ENCODE assay signal across 27 cellular contexts in genomic region chr11:113316251-113316650, GRCh38. TPM values are rescaled to one million over a fixed set of nuclear protein-coding genes. Genes with fewer than 3 reads are reported as not detected.
DNase-seq lines count a peak whose midpoint lies in the region; ATAC-seq and TF ChIP-seq lines count a peak whose summit lies in the region.
"Had no signal": no experiment of that assay in that cellular context is flagged by ENCODE, and none has a peak within 500 bp of the region (broad histone marks: within the 10 kb centered on the region; RNA-seq: fewer than 3 reads in every experiment).

No MANE protein-coding gene starts in this region.

- no peaks in the 10 kb centered on the region for H3K9me3 Mint-ChIP-seq in activated naive CD4-positive, alpha-beta T cell treated with anti-CD3 and anti-CD28 coated beads, Interleukin-2, amount 50 U/mL, for 24 hours
- peaks cover 0 to 10% of the 10 kb centered on the region in 2 donors for H3K9me3 Mint-ChIP-seq in activated naive CD4-positive, alpha-beta T cell treated with anti-CD3 and anti-CD28 coated beads, Interleukin-2, amount 50 U/mL, for 72 hours
- peaks cover 0 to 4% (median 0%) of the 10 kb centered on the region in 11 donors for H3K9me3 Mint-ChIP-seq in naive thymus-derived CD4-positive, alpha-beta T cell
- peaks cover 15% of the 10 kb centered on the region for H3K9me3 Mint-ChIP-seq in type B pancreatic cell
- H3K9me3 Mint-ChIP-seq: activated naive CD8-positive, alpha-beta T cell treated with anti-CD3 and anti-CD28 coated beads, Interleukin-2, amount 10 ng/mL, durations not matched to agents 7 days and 5 days; HFFc6 had no signal

- peaks cover 21% of the 10 kb centered on the region for H3K36me3 Mint-ChIP-seq in activated naive CD4-positive, alpha-beta T cell treated with anti-CD3 and anti-CD28 coated beads, Interleukin-2, amount 50 U/mL, for 24 hours
- peaks cover 24 to 29% of the 10 kb centered on the region in 2 donors for H3K36me3 Mint-ChIP-seq in activated naive CD4-positive, alpha-beta T cell treated with anti-CD3 and anti-CD28 coated beads, Interleukin-2, amount 50 U/mL, for 72 hours
- H3K36me3 Mint-ChIP-seq in naive thymus-derived CD4-positive, alpha-beta T cell: peaks cover 4 to 44% (median 36%) of the 10 kb centered on the region in 5 donors
- H3K36me3 Mint-ChIP-seq in type B pancreatic cell: peaks cover 34% of the 10 kb centered on the region

- H3K4me1 Mint-ChIP-seq in activated naive CD4-positive, alpha-beta T cell treated with anti-CD3 and anti-CD28 coated beads, Interleukin-2, amount 50 U/mL, for 24 hours: peaks cover 52% of the 10 kb centered on the region
- peaks cover 18 to 64% (median 51%) of the 10 kb centered on the region in 7 donors for H3K4me1 Mint-ChIP-seq in naive thymus-derived CD4-positive, alpha-beta T cell
- H3K4me1 Mint-ChIP-seq in type B pancreatic cell (ENCODE audit: unreplicated experiment): peaks cover 27% of the 10 kb centered on the region

- POLR2A ChIA-PET in naive thymus-derived CD4-positive, alpha-beta T cell (lab: Charles Lee): interaction anchor here (0.7 kb wide), 1 partner anchor 56 kb away, joined by 3 read pairs; no protein-coding TSS in a partner anchor

- H3K4me3 Mint-ChIP-seq in activated naive CD4-positive, alpha-beta T cell treated with anti-CD3 and anti-CD28 coated beads, Interleukin-2, amount 50 U/mL, for 24 hours: no peak overlapping the region
- peak overlapping the region in 3 of 10 donors; percentile 8 to 91 (median 90) for H3K4me3 Mint-ChIP-seq in naive thymus-derived CD4-positive, alpha-beta T cell
- peak overlapping the region; percentile 12 for H3K4me3 Mint-ChIP-seq in type B pancreatic cell

- H4K20me1 ChIP-seq in mammary epithelial cell (ENCODE audit: insufficient read depth, low read length): no peaks in the 10 kb centered on the region

- H3K9me3 ChIP-seq in mammary epithelial cell (replicated peaks; ENCODE audit: insufficient read depth, low read length): no peaks in the 10 kb centered on the region
- H3K9me3 ChIP-seq in naive thymus-derived CD4-positive, alpha-beta T cell (ENCODE audit: control insufficient read depth in 2 of 3, low read length in 3 of 3): no peaks in the 10 kb centered on the region
- peaks cover 0 to 4% (median 0%) of the 10 kb centered on the region in 3 donors for H3K9me3 ChIP-seq in gastroesophageal sphincter
- H3K9me3 ChIP-seq: left lung had no signal

- CTCF ChIA-PET in mammary epithelial cell (lab: Charles Lee; ENCODE audit: low non-redundant PET): no interaction called here
- CTCF ChIA-PET in naive thymus-derived CD4-positive, alpha-beta T cell (lab: Charles Lee): no interaction called here

- H3K27ac ChIP-seq in mammary epithelial cell (ENCODE audit: insufficient read depth, low read depth, low read length) (peak overlapping the region; percentile 95), gastroesophageal sphincter (peak overlapping the region in 2 of 4 donors; percentile 88 to 89)
- no peak overlapping the region for H3K27ac ChIP-seq in naive thymus-derived CD4-positive, alpha-beta T cell (ENCODE audit: low read depth, low read length)
- H3K27ac ChIP-seq: GM23248, hepatocyte, left lung had no signal

- intact Hi-C loops in mammary epithelial cell (cut with micrococcal nuclease): loop anchor here (10.0 kb wide), 1 partner anchor 849 kb away; no protein-coding TSS in a partner anchor
- intact Hi-C loops in naive thymus-derived CD4-positive, alpha-beta T cell (cut with micrococcal nuclease): loop anchor here (5.0 to 10.0 kb wide), 5 partner anchors 1031 to 1939 kb away; partner anchors contain the start of genes C11orf71 (in 1 of the 2), DLAT (in 1 of the 2), POU2AF1 (in 1 of the 2) and RBM7 (in 1 of the 2)

- peak overlapping the region; percentile 98 for H3K9ac ChIP-seq in mammary epithelial cell (ENCODE audit: insufficient read depth, low read length)
- H3K9ac ChIP-seq: GM23248 had no signal

- WGBS in mammary epithelial cell (ENCODE audit: low coverage, missing lambda C conversion rate): 0% methylated on average over 1 of the region's 1 CpG
- 56 to 64% methylated on average over 1 of the region's 1 CpG for WGBS in gastroesophageal sphincter (ENCODE audit: low coverage in 1 of 2), 2 donors

- H3K4me3 ChIP-seq in mammary epithelial cell (replicated peaks in 1 of 3; ENCODE audit: insufficient read depth in 1 of 3, low read depth in 2 of 3, low read length in 3 of 3): no peak overlapping the region
- no peak overlapping the region for H3K4me3 ChIP-seq in naive thymus-derived CD4-positive, alpha-beta T cell (ENCODE audit: low read length)
- H3K4me3 ChIP-seq in gastroesophageal sphincter: no peak overlapping the region
- H3K4me3 ChIP-seq: GM23248, hepatocyte, tibial nerve had no signal

- H3K4me1 ChIP-seq in mammary epithelial cell (ENCODE audit: insufficient read depth, low read length): peaks cover 35% of the 10 kb centered on the region
- H3K4me1 ChIP-seq in naive thymus-derived CD4-positive, alpha-beta T cell (ENCODE audit: control insufficient read depth in 2 of 2, insufficient read depth in 2 of 2, low read length in 2 of 2): peaks cover 10 to 16% of the 10 kb centered on the region in 2 donors
- peaks cover 3 to 28% (median 7%) of the 10 kb centered on the region in 3 donors for H3K4me1 ChIP-seq in gastroesophageal sphincter

- no peaks in the 10 kb centered on the region for H3K27me3 Mint-ChIP-seq in activated naive CD4-positive, alpha-beta T cell treated with anti-CD3 and anti-CD28 coated beads, Interleukin-2, amount 50 U/mL, for 24 hours
- H3K27me3 Mint-ChIP-seq in naive thymus-derived CD4-positive, alpha-beta T cell: no peaks in the 10 kb centered on the region
- H3K27me3 Mint-ChIP-seq in type B pancreatic cell: no peaks in the 10 kb centered on the region
- H3K27me3 Mint-ChIP-seq: activated naive CD8-positive, alpha-beta T cell treated with anti-CD3 and anti-CD28 coated beads, Interleukin-2, amount 10 ng/mL, durations not matched to agents 7 days and 5 days; stimulated activated naive CD8-positive, alpha-beta T cell treated with anti-CD3 and anti-CD28 coated beads, Interleukin-15, amount 100 ng/mL, for 72 hours had no signal

- H3K4me2 ChIP-seq in mammary epithelial cell (ENCODE audit: insufficient read depth, low read depth, low read length): peak overlapping the region; percentile 91

- TF ChIP-seq CTCF in mammary epithelial cell (conservative IDR thresholded peaks at IDR 0.05 in 1 of 2, IDR thresholded peaks at IDR 0.05 in 1 of 2; ENCODE audit: extremely low read depth in 1 of 2, insufficient read depth in 1 of 2, low read depth in 1 of 2, low read length in 2 of 2) (no peak), type B pancreatic cell (conservative IDR thresholded peaks at IDR 0.05) (no peak), gastroesophageal sphincter (IDR thresholded peaks at IDR 0.05) (no peak)

- dilution Hi-C loops in mammary epithelial cell (cut with HindIII; ENCODE audit: low sequenced_read_pairs): loop anchor here (5.0 kb wide), 2 partner anchors 101 to 196 kb away; no protein-coding TSS in a partner anchor

- peaks cover 21% of the 10 kb centered on the region for H3K79me2 ChIP-seq in mammary epithelial cell (ENCODE audit: insufficient read depth, low read length)

- ATAC-seq in activated naive CD4-positive, alpha-beta T cell treated with anti-CD3 and anti-CD28 coated beads, Interleukin-2, amount 50 U/mL, for 72 hours: no peak
- ATAC-seq in naive thymus-derived CD4-positive, alpha-beta T cell: no peak
- no peak for ATAC-seq in HG03135 (IDR thresholded peaks at IDR 0.05; ENCODE audit: unreplicated experiment)
- ATAC-seq in gastroesophageal sphincter: no peak
- ATAC-seq: foreskin keratinocyte; left lung; Right ventricle myocardium inferior; stimulated activated naive CD8-positive, alpha-beta T cell treated with anti-CD3 and anti-CD28 coated beads, Interleukin-15, amount 100 ng/mL, for 72 hours; WTC11 had no signal

- no peak for TF ChIP-seq EP300 in gastroesophageal sphincter (IDR thresholded peaks at IDR 0.05)

- DNase-seq in activated naive CD4-positive, alpha-beta T cell treated with anti-CD3 and anti-CD28 coated beads, Interleukin-2, amount 50 U/mL, for 72 hours (ENCODE audit: low spot score in 2 of 2): no peak
- DNase-seq in mammary epithelial cell (peak; percentile 49), type B pancreatic cell (ENCODE audit: extremely low spot score, unreplicated experiment) (no peak)
- DNase-seq in naive thymus-derived CD4-positive, alpha-beta T cell: no peak
- no peak for DNase-seq in activated T-cell treated with anti-CD3 and anti-CD28 coated beads, Interleukin-2, amount 50 U/mL, for 48 hours
- DNase-seq: 8988T; activated CD4-positive, alpha-beta T cell treated with anti-CD3 and anti-CD28 coated beads, Interleukin-2, amount 50 U/mL, for 1 hour; activated naive CD8-positive, alpha-beta T cell treated with anti-CD3 and anti-CD28 coated beads, Interleukin-2, amount 10 ng/mL, durations not matched to agents 7 days and 5 days; erythroblast; GM23248; HFFc6; Kasumi-1; left lung; midbrain; NCI-H1048; NCI-H1930; posterior cingulate gyrus; stimulated activated naive CD8-positive, alpha-beta T cell treated with anti-CD3 and anti-CD28 coated beads, Interleukin-15, amount 100 ng/mL, for 72 hours; T-helper 9 cell had no signal

- H2AFZ ChIP-seq in mammary epithelial cell (ENCODE audit: low read depth, low read length): no peak overlapping the region
- H2AFZ ChIP-seq: GM23248, hepatocyte had no signal

- in situ Hi-C loops in mammary epithelial cell (cut with MboI; ENCODE audit: low sequenced_read_pairs in 2 of 2): loop anchor here in 1 of 2 donors (10.0 kb wide), 1 partner anchor 69 kb away; the partner anchor contains the start of gene ANKK1

- no TSS peak for BruUV-seq in mammary epithelial cell (replicated peaks; lab: Mats Ljungman, UMichigan)

- H3K36me3 ChIP-seq in mammary epithelial cell (ENCODE audit: insufficient read depth, low read length): peaks cover 9% of the 10 kb centered on the region
- H3K36me3 ChIP-seq in naive thymus-derived CD4-positive, alpha-beta T cell (ENCODE audit: control insufficient read depth in 2 of 3, insufficient read depth in 3 of 3, low read length in 3 of 3): peaks cover 0 to 7% (median 0%) of the 10 kb centered on the region in 3 experiments
- peaks cover 0 to 39% of the 10 kb centered on the region in 2 donors for H3K36me3 ChIP-seq in gastroesophageal sphincter

- no peak for TF ChIP-seq POLR2A in gastroesophageal sphincter (IDR thresholded peaks at IDR 0.05)

- peak overlapping the region; percentile 38 for H3K27ac Mint-ChIP-seq in activated naive CD4-positive, alpha-beta T cell treated with anti-CD3 and anti-CD28 coated beads, Interleukin-2, amount 50 U/mL, for 24 hours
- no peak overlapping the region for H3K27ac Mint-ChIP-seq in activated naive CD4-positive, alpha-beta T cell treated with anti-CD3 and anti-CD28 coated beads, Interleukin-2, amount 50 U/mL, for 72 hours
- H3K27ac Mint-ChIP-seq in naive thymus-derived CD4-positive, alpha-beta T cell: peak overlapping the region in 5 of 9 donors; percentile 37 to 94 (median 91)
- H3K27ac Mint-ChIP-seq in type B pancreatic cell: no peak overlapping the region
- H3K27ac Mint-ChIP-seq: activated naive CD8-positive, alpha-beta T cell treated with anti-CD3 and anti-CD28 coated beads, Interleukin-2, amount 10 ng/mL, durations not matched to agents 7 days and 5 days; stimulated activated naive CD8-positive, alpha-beta T cell treated with anti-CD3 and anti-CD28 coated beads, Interleukin-15, amount 100 ng/mL, for 72 hours; WTC11 had no signal

- no peaks in the 10 kb centered on the region for H3K27me3 ChIP-seq in mammary epithelial cell (ENCODE audit: insufficient read depth, low read length)
- no peaks in the 10 kb centered on the region for H3K27me3 ChIP-seq in naive thymus-derived CD4-positive, alpha-beta T cell (ENCODE audit: control insufficient read depth in 2 of 2, insufficient read depth in 2 of 2, low read length in 2 of 2)
- no peaks in the 10 kb centered on the region for H3K27me3 ChIP-seq in gastroesophageal sphincter
- H3K27me3 ChIP-seq: foreskin keratinocyte, hepatocyte, left lung, tibial nerve had no signal

RNA-seq across cellular contexts. Expression of gene TTC12, which starts 1.9 kb away (rescaled TPM):
- total RNA-seq in activated naive CD4-positive, alpha-beta T cell treated with anti-CD3 and anti-CD28 coated beads, Interleukin-2, amount 50 U/mL, for 72 hours: 10 to 100 TPM in 1 of 2 donors, 1 to 10 TPM in 1; 5.4 to 15.7 TPM
- total RNA-seq in mammary epithelial cell: 10 to 100 TPM; 32.5 to 36.5 TPM
- 23.8 TPM for polyA plus RNA-seq in mammary epithelial cell
- 98.7 TPM for polyA minus RNA-seq in mammary epithelial cell
- 10 to 100 TPM; 14.1 to 84.5 (median 58.2) TPM for total RNA-seq in naive thymus-derived CD4-positive, alpha-beta T cell
- 10 to 100 TPM in 1 of 2 donors, 1 to 10 TPM in 1; 8.2 to 13.2 TPM for polyA plus RNA-seq in naive thymus-derived CD4-positive, alpha-beta T cell
- total RNA-seq in type B pancreatic cell (ENCODE audit: low replicate concordance): 17.8 and 27.6 TPM in 2 replicates
- 10 to 100 TPM; 10.8 to 23.5 (median 17.2) TPM for total RNA-seq in gastroesophageal sphincter

Comparison
In these comparisons a context has a peak if more than half of its experiments do, and no peak if none do; other contexts are left out.
1. H3K27ac Mint-ChIP-seq: peak in activated naive CD4-positive, alpha-beta T cell treated with anti-CD3 and anti-CD28 coated beads, Interleukin-2, amount 50 U/mL, for 24 hours (single experiment) and naive thymus-derived CD4-positive, alpha-beta T cell (5 of 9); none in activated naive CD4-positive, alpha-beta T cell treated with anti-CD3 and anti-CD28 coated beads, Interleukin-2, amount 50 U/mL, for 72 hours (0 of 2) and type B pancreatic cell (single experiment).